Comparison of ENCODE assay signal across 25 cellular contexts in genomic region chr14:76328457-76329137, GRCh38. TPM values are rescaled to one million over a fixed set of nuclear protein-coding genes. Genes with fewer than 3 reads are reported as not detected.
DNase-seq lines count a peak whose midpoint lies in the region; ATAC-seq, FAIRE-seq and TF ChIP-seq lines count a peak whose summit lies in the region.
"Had no signal": no experiment of that assay in that cellular context is flagged by ENCODE, and none has a peak within 500 bp of the region (broad histone marks: within the 10 kb centered on the region; RNA-seq: fewer than 3 reads in every experiment).

No MANE protein-coding gene starts in this region.

- H3K4me1 Mint-ChIP-seq in GM23338 (peaks cover 27% of the 10 kb centered on the region), glutamatergic neuron (ENCODE audit: low read depth, unreplicated experiment) (peaks cover 2% of the 10 kb centered on the region)

- H3K4me3 ChIP-seq in GM23338 = peak overlapping the region; percentile 74; the same call in 1 of the 2 replicates
- H3K4me3 ChIP-seq: BLaER1 treated with 17β-estradiol and CSF1 and Interleukin-3, amounts not matched to agents 10 nM and 100 nM; GM12878; MG63; PC-9; SJSA1 had no signal

- peak overlapping the region; percentile 94 for H3K4me2 ChIP-seq in GM23338
- H3K4me2 ChIP-seq: PC-9 had no signal

- H3K36me3 Mint-ChIP-seq in GM23338 (ENCODE audit: low read depth) (no peaks in the 10 kb centered on the region), glutamatergic neuron (ENCODE audit: unreplicated experiment) (peaks cover 4% of the 10 kb centered on the region)
- H3K36me3 Mint-ChIP-seq: CD8-positive, alpha-beta T cell had no signal

- no peaks in the 10 kb centered on the region for H3F3A ChIP-seq in GM23338 (replicated peaks; ENCODE audit: low read depth)

- H2AFZ ChIP-seq in GM23338 = no peak overlapping the region
- H2AFZ ChIP-seq: PC-9 had no signal

- H3K27ac ChIP-seq in GM23338 (ENCODE audit: low read depth) = no peak overlapping the region
- H3K27ac ChIP-seq: BLaER1 treated with 17β-estradiol and CSF1 and Interleukin-3, amounts not matched to agents 10 nM and 100 nM; PC-9; SJSA1 had no signal

- ATAC-seq in GM23338 (no peak), HG02885 (IDR thresholded peaks at IDR 0.05; ENCODE audit: poor library complexity, unreplicated experiment) (no peak)
- ATAC-seq: CD8-positive, alpha-beta T cell; GM12878; HCT116 had no signal

- H3K9me3 Mint-ChIP-seq in GM23338 = no peaks in the 10 kb centered on the region
- H3K9me3 Mint-ChIP-seq in glutamatergic neuron (ENCODE audit: unreplicated experiment) = peaks cover 4% of the 10 kb centered on the region
- H3K9me3 Mint-ChIP-seq: CD8-positive, alpha-beta T cell had no signal

- H3K4me1 ChIP-seq in GM23338 (ENCODE audit: insufficient read depth) = peaks cover 18% of the 10 kb centered on the region
- H3K4me1 ChIP-seq: SJSA1 had no signal

- H3K4me3 Mint-ChIP-seq in GM23338 (peak overlapping the region; percentile 74), glutamatergic neuron (ENCODE audit: unreplicated experiment) (peak overlapping the region; percentile 44)
- H3K4me3 Mint-ChIP-seq: CD8-positive, alpha-beta T cell had no signal

- FAIRE-seq in HTR-8/SVneo (lab: Jason Lieb, UNC) = peak; percentile 84
- no peak for FAIRE-seq in frontal cortex (lab: Jason Lieb, UNC)
- FAIRE-seq: GM12878, GM19239 had no signal

- no peaks in the 10 kb centered on the region for H3K36me3 ChIP-seq in GM23338 (ENCODE audit: insufficient read depth)
- H3K36me3 ChIP-seq: BLaER1 treated with 17β-estradiol and CSF1 and Interleukin-3, amounts not matched to agents 10 nM and 100 nM; MG63; SJSA1 had no signal

- H3K27me3 Mint-ChIP-seq in GM23338 (ENCODE audit: insufficient read depth, low read depth, poor library complexity) (peaks cover 31% of the 10 kb centered on the region), glutamatergic neuron (ENCODE audit: unreplicated experiment) (peaks cover 6% of the 10 kb centered on the region)

- DNase-seq in GM23338 (ENCODE audit: low spot score) = no peak
- DNase-seq in HTR-8/SVneo (ENCODE audit: insufficient read length, low spot score) = no peak
- no peak for DNase-seq in glutamatergic neuron
- peak; percentile 75 for DNase-seq in mesenteric fat pad (ENCODE audit: low spot score)
- DNase-seq in stimulated activated CD4-positive, alpha-beta T cell treated with anti-CD3 and anti-CD28 coated beads, Interleukin-4, amount 100 ng/mL, for 4 hours = no peak
- no peak for DNase-seq in frontal cortex (ENCODE audit: low spot score in 2 of 2)
- no peak for DNase-seq in cerebellum (ENCODE audit: low spot score)
- DNase-seq: Calu3; CD8-positive, alpha-beta T cell; DMS53; EL; Kasumi-1; MG63; NCI-H1048; NCI-H1436; NCI-H1930; NCI-H226; NCI-H524; PC-9 had no signal

- H3K27ac Mint-ChIP-seq in GM23338 = no peak overlapping the region
- H3K27ac Mint-ChIP-seq in glutamatergic neuron (ENCODE audit: unreplicated experiment) = no peak overlapping the region
- H3K27ac Mint-ChIP-seq: CD8-positive, alpha-beta T cell had no signal

- no peaks in the 10 kb centered on the region for H4K20me1 ChIP-seq in GM23338 (replicated peaks; ENCODE audit: insufficient read depth)

- peaks cover 10% of the 10 kb centered on the region for H3K27me3 ChIP-seq in GM23338 (ENCODE audit: insufficient read depth)
- H3K27me3 ChIP-seq: MG63 had no signal

- no peaks in the 10 kb centered on the region for H3K9me2 ChIP-seq in GM23338 (ENCODE audit: insufficient read depth)

- H3K79me2 ChIP-seq in GM23338 (replicated peaks; ENCODE audit: insufficient read depth) = no peaks in the 10 kb centered on the region

- TF ChIP-seq CTCF in GM23338 (conservative IDR thresholded peaks at IDR 0.05; ENCODE audit: low read depth in 2 of 2) (no peak), glutamatergic neuron (IDR thresholded peaks at IDR 0.05; ENCODE audit: partially characterized antibody, unreplicated experiment) (no peak)

TF ChIP-seq in GM23338, 12 proteins besides CTCF, POLR2A, EP300 and RAD21:
- TF ChIP-seq EZH2 (IDR thresholded peaks at IDR 0.05; ENCODE audit: low read depth, unreplicated experiment) (no peak), NANOG (IDR thresholded peaks at IDR 0.05; ENCODE audit: borderline replicate concordance) (no peak), ETS1 (IDR thresholded peaks at IDR 0.05) (no peak), CREB1 (CRISPR knock-in tag; IDR thresholded peaks at IDR 0.05; ENCODE audit: low read depth) (no peak), ZNF462 (CRISPR knock-in tag; IDR thresholded peaks at IDR 0.05) (no peak), POLR2AphosphoS5 (IDR thresholded peaks at IDR 0.05; ENCODE audit: low read depth) (no peak)

RNA-seq across cellular contexts. Expression of gene ESRRB, which starts 47.3 kb away (rescaled TPM):
- 0.52 and 1.0 TPM in 2 replicates for total RNA-seq in GM23338 (2014; rRNA removed; shearing (Covaris generic))
- polyA plus RNA-seq in GM23338 (2016; fragmentation: Nextera tagmentation; extraction: Ambion mirVana) = 0.09 and 0.31 TPM in 2 replicates
- total RNA-seq in glutamatergic neuron (ENCODE audit: unreplicated experiment) (1.7 TPM), mesenteric fat pad (0.22 TPM), frontal cortex (under 0.01 TPM), cerebellum (8.3 TPM)
- total RNA-seq: PC-9 had no signal
